In the genomic region with DNA sequence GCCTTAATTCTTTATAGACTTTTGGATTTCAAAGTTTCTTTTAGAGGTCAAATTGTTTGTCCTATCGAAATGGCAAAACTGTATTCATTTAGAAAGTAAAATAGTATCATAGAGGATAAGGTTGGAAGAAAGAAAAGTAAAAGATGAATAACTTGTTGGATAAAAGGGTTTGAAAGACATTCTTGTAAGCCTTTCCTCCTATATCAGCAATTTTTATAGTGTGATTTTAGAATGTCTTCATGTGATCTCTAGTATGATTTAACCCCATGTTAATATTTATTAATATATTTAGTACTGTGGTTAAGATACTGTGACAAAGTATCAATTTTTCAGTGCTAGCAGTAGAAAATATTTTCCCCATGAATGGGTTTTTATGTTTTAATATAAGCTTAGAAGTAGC, we compare ENCODE assay signal across 11 cellular contexts. TPM values are rescaled to one million over a fixed set of nuclear protein-coding genes. Genes with fewer than 3 reads are reported as not detected.
DNase-seq lines count a peak whose midpoint lies in the region; ATAC-seq and TF ChIP-seq lines count a peak whose summit lies in the region.
"Had no signal": no experiment of that assay in that cellular context is flagged by ENCODE, and none has a peak within 500 bp of the region (broad histone marks: within the 10 kb centered on the region; RNA-seq: fewer than 3 reads in every experiment).

No MANE protein-coding gene starts in this region.

- no peak for ATAC-seq in left colon

- BruUV-seq in MCF 10A (replicated peaks; lab: Mats Ljungman, UMichigan), result no TSS peak

- peaks cover 59% of the 10 kb centered on the region for H3K79me2 ChIP-seq in KMS-11 (ENCODE audit: insufficient read depth, low read depth)

- H3K27me3 Mint-ChIP-seq in MCF 10A (ENCODE audit: insufficient read depth, unreplicated experiment), result no peaks in the 10 kb centered on the region
- no peaks in the 10 kb centered on the region for H3K27me3 Mint-ChIP-seq in nephron (ENCODE audit: low read depth)

- H3K4me2 ChIP-seq in BLaER1 (peak overlapping the region; percentile 92), KMS-11 (peak overlapping the region; percentile 92)

- intact Hi-C loops in MCF 10A (cut with micrococcal nuclease), result loop anchor here (5.0 kb wide), 1 partner anchor 65 kb away; no protein-coding TSS in a partner anchor
- intact Hi-C loops in left colon (cut with DNase I, micrococcal nuclease), result no loop called here

- H3K27me3 ChIP-seq in BLaER1, result no peaks in the 10 kb centered on the region
- no peaks in the 10 kb centered on the region for H3K27me3 ChIP-seq in KMS-11 (ENCODE audit: insufficient read depth, low read depth)
- H3K27me3 ChIP-seq: SJSA1 had no signal

- H3K27ac Mint-ChIP-seq in MCF 10A (ENCODE audit: low read depth, unreplicated experiment) (peak overlapping the region; percentile 99), nephron (peak overlapping the region in 1 of 3 experiments; percentile 42)

- CTCF ChIA-PET in MCF 10A (lab: Yijun Ruan, JAX), result interaction anchor here (0.6 to 1.3 kb wide), 4 partner anchors 11 to 104 kb away, joined by 3 to 6 read pairs (median 4); a partner anchor contains a TSS

- peaks cover 58% of the 10 kb centered on the region for H4K20me1 ChIP-seq in BLaER1
- H4K20me1 ChIP-seq in KMS-11 (ENCODE audit: insufficient read depth), result peaks cover 18% of the 10 kb centered on the region

- TF ChIP-seq CTCF in KMS-11 (conservative IDR thresholded peaks at IDR 0.05; ENCODE audit: low read depth, low read length), result no peak
- TF ChIP-seq CTCF in MCF 10A (IDR thresholded peaks at IDR 0.05; ENCODE audit: unreplicated experiment), result no peak
- no peak for TF ChIP-seq CTCF in nephron (IDR thresholded peaks at IDR 0.05; ENCODE audit: unreplicated experiment in 3 of 3)

- POLR2A ChIA-PET in MCF 10A (lab: Yijun Ruan, JAX), result interaction anchor here (0.6 to 1.4 kb wide), 14 partner anchors 9 to 142 kb away, joined by 3 to 17 read pairs (median 4); no protein-coding TSS in a partner anchor

- H3K4me3 Mint-ChIP-seq in MCF 10A (ENCODE audit: unreplicated experiment) (peak overlapping the region; percentile 92), nephron (peak overlapping the region; percentile 55 to 73 (median 58))

- peaks cover 45% of the 10 kb centered on the region for H3K4me1 ChIP-seq in BLaER1
- peaks cover 25% of the 10 kb centered on the region for H3K4me1 ChIP-seq in KMS-11 (ENCODE audit: low read depth, poor library complexity, severe bottlenecking)

- H3K9me3 ChIP-seq in BLaER1, result no peaks in the 10 kb centered on the region
- H3K9me3 ChIP-seq: SJSA1 had no signal

- H3K9me3 Mint-ChIP-seq in MCF 10A (ENCODE audit: unreplicated experiment) (peaks cover 6% of the 10 kb centered on the region), nephron (no peaks in the 10 kb centered on the region)

- DNase-seq in MCF 10A (ENCODE audit: unreplicated experiment) (no peak), inferior parietal cortex (ENCODE audit: extremely low spot score) (no peak), caudate nucleus (lab: John Stamatoyannopoulos, UW) (no peak), left colon (no peak)
- DNase-seq in stimulated activated CD4-positive, alpha-beta T cell treated with anti-CD3 and anti-CD28 coated beads, Interleukin-2, amount 100 ng/mL, for 24 hours, result no peak
- DNase-seq: amygdala, NCI-H1417 treated with DMSO at 0.1 percent for 48 hours had no signal

- H3K9ac ChIP-seq in BLaER1 (no peak overlapping the region), KMS-11 (no peak overlapping the region)

- no peak overlapping the region for H2AFZ ChIP-seq in KMS-11 (ENCODE audit: low read depth)

- no peak overlapping the region for H3K4me3 ChIP-seq in BLaER1
- no peak overlapping the region for H3K4me3 ChIP-seq in KMS-11 (IDR thresholded peaks at IDR 0.05; ENCODE audit: insufficient read depth, low read depth, low read length)
- H3K4me3 ChIP-seq: SJSA1 had no signal

- H3K4me1 Mint-ChIP-seq in MCF 10A (ENCODE audit: insufficient read depth, unreplicated experiment) (peaks cover 34% of the 10 kb centered on the region), nephron (peaks cover 34% of the 10 kb centered on the region)

- H3K36me3 ChIP-seq in BLaER1, result peaks cover 22% of the 10 kb centered on the region; the same call in 1 of the 2 replicates
- H3K36me3 ChIP-seq in KMS-11 (ENCODE audit: insufficient read depth), result 0 out of 2 replicates have a peak, but pooled peaks cover 2% of the 10 kb centered on the region

- H3K36me3 Mint-ChIP-seq in MCF 10A (ENCODE audit: insufficient read depth, unreplicated experiment) (peaks cover 46% of the 10 kb centered on the region), nephron (ENCODE audit: low read depth) (peaks cover 40% of the 10 kb centered on the region)

- H3K27ac ChIP-seq in BLaER1 (no peak overlapping the region), KMS-11 (peak overlapping the region; percentile 96; the same call in 1 of the 2 replicates), caudate nucleus (ENCODE audit: low read depth, low read length) (no peak overlapping the region)
- H3K27ac ChIP-seq: SJSA1 had no signal

RNA-seq across cellular contexts. Expression of a gene that starts 4.5 kb away (rescaled TPM):
- 111 and 112 TPM in 2 replicates for total RNA-seq in MCF 10A (2022)
- 100 to 1,000 TPM; 131 to 161 TPM for total RNA-seq in left colon

RNA-seq across cellular contexts. Expression of a gene that starts 44.8 kb away (rescaled TPM):
- total RNA-seq in MCF 10A (2022), result 55.0 and 57.7 TPM in 2 replicates
- total RNA-seq in left colon, result 10 to 100 TPM; 53.2 to 62.1 TPM
